20 cellular contexts compared by ENCODE assay signal in the genomic region with DNA sequence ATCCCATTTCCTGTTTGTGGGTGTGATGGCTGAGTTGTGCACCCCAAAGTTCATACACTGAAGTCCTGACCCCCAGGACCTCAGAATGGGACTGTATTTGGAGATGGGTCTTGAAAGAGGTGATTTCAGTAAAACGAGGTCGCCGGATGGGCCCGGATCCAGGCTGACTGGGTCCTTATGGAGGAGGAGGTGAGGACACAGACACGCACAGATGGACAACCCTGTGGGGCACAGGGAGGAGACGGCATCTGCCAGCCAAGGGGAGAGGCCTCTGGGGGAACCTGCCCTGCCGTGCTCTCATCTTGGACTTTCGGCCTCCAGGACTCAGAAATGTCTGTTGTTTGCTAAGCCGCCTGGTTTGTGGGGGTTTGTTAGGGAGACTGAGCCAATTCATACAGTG.
DNase-seq lines count a peak whose midpoint lies in the region; ATAC-seq, FAIRE-seq and TF ChIP-seq lines count a peak whose summit lies in the region.
"Had no signal": no experiment of that assay in that cellular context is flagged by ENCODE, and none has a peak within 500 bp of the region (broad histone marks: within the 10 kb centered on the region; RNA-seq: fewer than 3 reads in every experiment).

No MANE protein-coding gene starts in this region.

- CTCF ChIA-PET in HepG2 (lab: Yijun Ruan, JAX; ENCODE audit: low intra/inter-chr PET ratio, low total read pairs), result no interaction called here

- in situ Hi-C loops in HepG2 (cut with HindIII; ENCODE audit: extremely low pct_ligation_motif_present, low pct_unique_long_range_greater_than_20kb), result no loop called here

- H3K36me3 Mint-ChIP-seq in glutamatergic neuron (ENCODE audit: unreplicated experiment), result peaks cover 7% of the 10 kb centered on the region
- H3K36me3 Mint-ChIP-seq: CD4-positive, CD25-positive, alpha-beta regulatory T cell; CD8-positive, alpha-beta memory T cell; IgD-negative memory B cell had no signal

- peaks cover 17% of the 10 kb centered on the region for H3K27me3 Mint-ChIP-seq in glutamatergic neuron (ENCODE audit: unreplicated experiment)
- H3K27me3 Mint-ChIP-seq: CD4-positive, CD25-positive, alpha-beta regulatory T cell; IgD-negative memory B cell had no signal

- H3K9me3 ChIP-seq in HepG2 (ENCODE audit: low read length), result no peaks in the 10 kb centered on the region
- H3K9me3 ChIP-seq in right lobe of liver, result no peaks in the 10 kb centered on the region
- H3K9me3 ChIP-seq in WERI-Rb-1 (ENCODE audit: severe bottlenecking), result peaks cover 3% of the 10 kb centered on the region

- peak overlapping the region; percentile 20 for H3K4me3 Mint-ChIP-seq in glutamatergic neuron (ENCODE audit: unreplicated experiment)
- H3K4me3 Mint-ChIP-seq: CD4-positive, CD25-positive, alpha-beta regulatory T cell; CD8-positive, alpha-beta memory T cell; H9; IgD-negative memory B cell had no signal

- H3K27me3 ChIP-seq in HepG2 (ENCODE audit: control insufficient read depth in 1 of 2, insufficient read depth in 2 of 2, low read length in 2 of 2), result no peaks in the 10 kb centered on the region
- H3K27me3 ChIP-seq in right lobe of liver, result no peaks in the 10 kb centered on the region
- H3K27me3 ChIP-seq in WERI-Rb-1 (ENCODE audit: insufficient read depth, low read depth, severe bottlenecking), result no peaks in the 10 kb centered on the region

- no peak overlapping the region for H3K4me3 ChIP-seq in HepG2 (replicated peaks in 1 of 3; ENCODE audit: insufficient read depth in 1 of 3, low read depth in 2 of 3, low read length in 3 of 3)
- H3K4me3 ChIP-seq in right lobe of liver, result no peak overlapping the region
- H3K4me3 ChIP-seq in WERI-Rb-1 (ENCODE audit: low read depth, low read length), result no peak overlapping the region
- H3K4me3 ChIP-seq: GM12878 had no signal

- peaks cover 52% of the 10 kb centered on the region for H3K4me1 ChIP-seq in HepG2 (ENCODE audit: insufficient read depth, low read length)
- no peaks in the 10 kb centered on the region for H3K4me1 ChIP-seq in right lobe of liver

- ATAC-seq in HepG2 (no peak), right lobe of liver (no peak), GM21367 (IDR thresholded peaks at IDR 0.05; ENCODE audit: unreplicated experiment) (no peak)
- ATAC-seq: GM12878 had no signal

- no peak overlapping the region for H3K27ac ChIP-seq in HepG2 (ENCODE audit: extremely low read length, insufficient read depth, low read length)
- no peak overlapping the region for H3K27ac ChIP-seq in right lobe of liver
- H3K27ac ChIP-seq in WERI-Rb-1, result peak overlapping the region; percentile 40

- H3K4me2 ChIP-seq in HepG2 (ENCODE audit: low read depth, low read length), result no peak overlapping the region

- no peak overlapping the region for H2AFZ ChIP-seq in HepG2 (ENCODE audit: low read length)

- DNase-seq in HepG2 (ENCODE audit: low spot score) (no peak), right lobe of liver (no peak), WERI-Rb-1 (peak; percentile 52), glutamatergic neuron (no peak), DMS114 treated with DMSO at 0.1 percent for 48 hours (lab: John Stamatoyannopoulos, UW; ENCODE audit: unreplicated experiment) (no peak), EL (no peak)
- DNase-seq: 8988T; C1 segment of cervical spinal cord; Caco-2; CD4-positive, CD25-positive, alpha-beta regulatory T cell; DMS153; DMS79 had no signal

- H3K9ac ChIP-seq in HepG2 (ENCODE audit: insufficient read depth, low read depth, low read length), result no peak overlapping the region

- no peak for TF ChIP-seq RAD21 in HepG2 (CRISPR knock-in tag; IDR thresholded peaks at IDR 0.05)

- POLR2A ChIA-PET in HepG2 (lab: Yijun Ruan, JAX), result no interaction called here

- H3K79me2 ChIP-seq in HepG2 (ENCODE audit: insufficient read depth, low read length), result peaks cover 14% of the 10 kb centered on the region

- peaks cover 18% of the 10 kb centered on the region for H3K4me1 Mint-ChIP-seq in glutamatergic neuron (ENCODE audit: low read depth, unreplicated experiment)
- H3K4me1 Mint-ChIP-seq: CD4-positive, CD25-positive, alpha-beta regulatory T cell; CD8-positive, alpha-beta memory T cell had no signal

- no peak for FAIRE-seq in HepG2 (lab: Jason Lieb, UNC)
- FAIRE-seq: D721Med, GM12878, H1, HTR-8/SVneo had no signal

- no peak for TF ChIP-seq CTCF in HepG2 (CRISPR knock-in tag; IDR thresholded peaks at IDR 0.05)
- no peak for TF ChIP-seq CTCF in right lobe of liver (IDR thresholded peaks at IDR 0.05)
- no peak for TF ChIP-seq CTCF in WERI-Rb-1 (IDR thresholded peaks at IDR 0.05; ENCODE audit: low read depth, low read length)
- TF ChIP-seq CTCF in glutamatergic neuron (IDR thresholded peaks at IDR 0.05; ENCODE audit: partially characterized antibody, unreplicated experiment), result no peak

- BruUV-seq in HepG2 (replicated peaks; lab: Mats Ljungman, UMichigan), result no TSS peak

- WGBS in HepG2 (ENCODE audit: low lambda C conversion rate), result 79% methylated on average over 6 of the region's 9 CpGs
- no CpG with 5 or more reads among the region's 9 CpGs for WGBS in right lobe of liver (ENCODE audit: insufficient coverage, low coverage, low lambda C conversion rate, missing lambda C conversion rate)

- no peak for TF ChIP-seq POLR2A in HepG2 (IDR thresholded peaks at IDR 0.05; ENCODE audit: insufficient read depth in 1 of 2, low read depth in 2 of 2, low read length in 2 of 2)
- no peak for TF ChIP-seq POLR2A in right lobe of liver (IDR thresholded peaks at IDR 0.05)

- TF ChIP-seq EP300 in HepG2 (IDR thresholded peaks at IDR 0.05; ENCODE audit: low read depth in 2 of 2, low read length in 2 of 2), result no peak
- no peak for TF ChIP-seq EP300 in HepG2 (CRISPR knock-in tag; IDR thresholded peaks at IDR 0.05; ENCODE audit: borderline replicate concordance)

- H3K27ac Mint-ChIP-seq in glutamatergic neuron (ENCODE audit: unreplicated experiment), result no peak overlapping the region
- H3K27ac Mint-ChIP-seq: CD4-positive, CD25-positive, alpha-beta regulatory T cell; IgD-negative memory B cell had no signal

- peaks cover 83% of the 10 kb centered on the region for H4K20me1 ChIP-seq in HepG2 (ENCODE audit: insufficient read depth, low read length)

- H3K36me3 ChIP-seq in HepG2 (replicated peaks in 1 of 2; ENCODE audit: control insufficient read depth in 1 of 2, insufficient read depth in 2 of 2, low read length in 2 of 2), result peaks cover 5 to 7% of the 10 kb centered on the region in 2 experiments; a peak in 4 of 5 replicates
- no peaks in the 10 kb centered on the region for H3K36me3 ChIP-seq in right lobe of liver
- peaks cover 7% of the 10 kb centered on the region for H3K36me3 ChIP-seq in WERI-Rb-1

- intact Hi-C loops in HepG2 (cut with micrococcal nuclease; ENCODE audit: unreplicated experiment), result no loop called here
- intact Hi-C loops in right lobe of liver (cut with DNase I), result no loop called here

- peaks cover 7% of the 10 kb centered on the region for H3K9me3 Mint-ChIP-seq in glutamatergic neuron (ENCODE audit: unreplicated experiment)
- H3K9me3 Mint-ChIP-seq: CD4-positive, CD25-positive, alpha-beta regulatory T cell; IgD-negative memory B cell had no signal

TF ChIP-seq in HepG2, 621 proteins besides CTCF, POLR2A, EP300 and RAD21:
- TF ChIP-seq, protein P1, sequence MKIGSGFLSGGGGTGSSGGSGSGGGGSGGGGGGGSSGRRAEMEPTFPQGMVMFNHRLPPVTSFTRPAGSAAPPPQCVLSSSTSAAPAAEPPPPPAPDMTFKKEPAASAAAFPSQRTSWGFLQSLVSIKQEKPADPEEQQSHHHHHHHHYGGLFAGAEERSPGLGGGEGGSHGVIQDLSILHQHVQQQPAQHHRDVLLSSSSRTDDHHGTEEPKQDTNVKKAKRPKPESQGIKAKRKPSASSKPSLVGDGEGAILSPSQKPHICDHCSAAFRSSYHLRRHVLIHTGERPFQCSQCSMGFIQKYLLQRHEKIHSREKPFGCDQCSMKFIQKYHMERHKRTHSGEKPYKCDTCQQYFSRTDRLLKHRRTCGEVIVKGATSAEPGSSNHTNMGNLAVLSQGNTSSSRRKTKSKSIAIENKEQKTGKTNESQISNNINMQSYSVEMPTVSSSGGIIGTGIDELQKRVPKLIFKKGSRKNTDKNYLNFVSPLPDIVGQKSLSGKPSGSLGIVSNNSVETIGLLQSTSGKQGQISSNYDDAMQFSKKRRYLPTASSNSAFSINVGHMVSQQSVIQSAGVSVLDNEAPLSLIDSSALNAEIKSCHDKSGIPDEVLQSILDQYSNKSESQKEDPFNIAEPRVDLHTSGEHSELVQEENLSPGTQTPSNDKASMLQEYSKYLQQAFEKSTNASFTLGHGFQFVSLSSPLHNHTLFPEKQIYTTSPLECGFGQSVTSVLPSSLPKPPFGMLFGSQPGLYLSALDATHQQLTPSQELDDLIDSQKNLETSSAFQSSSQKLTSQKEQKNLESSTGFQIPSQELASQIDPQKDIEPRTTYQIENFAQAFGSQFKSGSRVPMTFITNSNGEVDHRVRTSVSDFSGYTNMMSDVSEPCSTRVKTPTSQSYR (CRISPR knock-in tag; IDR thresholded peaks at IDR 0.05; ENCODE audit: borderline replicate concordance), result no peak
- TF ChIP-seq, protein P2, sequence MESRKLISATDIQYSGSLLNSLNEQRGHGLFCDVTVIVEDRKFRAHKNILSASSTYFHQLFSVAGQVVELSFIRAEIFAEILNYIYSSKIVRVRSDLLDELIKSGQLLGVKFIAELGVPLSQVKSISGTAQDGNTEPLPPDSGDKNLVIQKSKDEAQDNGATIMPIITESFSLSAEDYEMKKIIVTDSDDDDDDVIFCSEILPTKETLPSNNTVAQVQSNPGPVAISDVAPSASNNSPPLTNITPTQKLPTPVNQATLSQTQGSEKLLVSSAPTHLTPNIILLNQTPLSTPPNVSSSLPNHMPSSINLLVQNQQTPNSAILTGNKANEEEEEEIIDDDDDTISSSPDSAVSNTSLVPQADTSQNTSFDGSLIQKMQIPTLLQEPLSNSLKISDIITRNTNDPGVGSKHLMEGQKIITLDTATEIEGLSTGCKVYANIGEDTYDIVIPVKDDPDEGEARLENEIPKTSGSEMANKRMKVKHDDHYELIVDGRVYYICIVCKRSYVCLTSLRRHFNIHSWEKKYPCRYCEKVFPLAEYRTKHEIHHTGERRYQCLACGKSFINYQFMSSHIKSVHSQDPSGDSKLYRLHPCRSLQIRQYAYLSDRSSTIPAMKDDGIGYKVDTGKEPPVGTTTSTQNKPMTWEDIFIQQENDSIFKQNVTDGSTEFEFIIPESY (CRISPR knock-in tag; IDR thresholded peaks at IDR 0.05), result peak; percentile 39; the same call in 1 of the 2 replicates
